Comparison of ENCODE assay signal across 16 cellular contexts in the genomic region with DNA sequence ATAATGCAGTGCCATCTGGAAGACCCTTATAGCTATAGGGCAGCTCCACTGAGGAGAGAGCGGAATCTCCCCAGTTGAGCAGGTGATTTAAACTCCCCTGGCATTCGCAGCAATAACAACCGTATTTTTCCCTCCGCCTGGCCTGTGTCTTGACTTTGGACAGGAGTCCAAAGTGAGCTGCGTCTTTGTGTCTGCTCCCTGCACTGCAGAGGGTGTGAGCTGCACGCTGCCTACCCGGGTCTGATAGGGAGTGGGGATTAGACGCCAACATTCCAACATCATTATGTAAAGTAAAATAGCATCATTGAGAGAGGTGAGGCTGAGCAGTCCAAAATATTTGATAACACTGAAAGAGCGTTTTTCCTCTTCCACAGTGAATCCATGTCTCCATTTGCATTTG.
A peak's percentile ranks its signal among the peaks of the same experiment; 100 is the strongest.
DNase-seq lines count a peak whose midpoint lies in the region; ATAC-seq and TF ChIP-seq lines count a peak whose summit lies in the region.
"Had no signal": no experiment of that assay in that cellular context is flagged by ENCODE, and none has a peak within 500 bp of the region (broad histone marks: within the 10 kb centered on the region; RNA-seq: fewer than 3 reads in every experiment).

No MANE protein-coding gene starts in this region.

- ATAC-seq in Right ventricle myocardium superior (ENCODE audit: poor library complexity) (peak; percentile 88), HG03565 (IDR thresholded peaks at IDR 0.05; ENCODE audit: unreplicated experiment) (no peak)

- no peak for TF ChIP-seq EP300 in ovary (IDR thresholded peaks at IDR 0.05)

- no peaks in the 10 kb centered on the region; the same call in none of the 2 replicates for H3K27me3 Mint-ChIP-seq in HFFc6 (ENCODE audit: insufficient read depth)

- H3K27ac Mint-ChIP-seq in HFFc6: no peak overlapping the region
- H3K27ac Mint-ChIP-seq: CD4-positive, alpha-beta memory T cell; H9 had no signal

- no peaks in the 10 kb centered on the region for H4K20me1 ChIP-seq in hepatocyte (ENCODE audit: insufficient read depth, poor library complexity, severe bottlenecking)

- H3K4me1 Mint-ChIP-seq in HFFc6 (ENCODE audit: low read depth): no peaks in the 10 kb centered on the region
- H3K4me1 Mint-ChIP-seq: CD4-positive, alpha-beta memory T cell had no signal

- no peak overlapping the region for H3K4me3 Mint-ChIP-seq in HFFc6
- H3K4me3 Mint-ChIP-seq: CD4-positive, alpha-beta memory T cell; H9 had no signal

- H3K27me3 ChIP-seq in hepatocyte (no peaks in the 10 kb centered on the region), ovary (no peaks in the 10 kb centered on the region)
- H3K27me3 ChIP-seq: BE2C had no signal

- H3K79me2 ChIP-seq in hepatocyte: no peaks in the 10 kb centered on the region

- no peak overlapping the region for H3K4me2 ChIP-seq in hepatocyte

- peaks cover 11% of the 10 kb centered on the region for H3K9me3 Mint-ChIP-seq in HFFc6
- H3K9me3 Mint-ChIP-seq: CD4-positive, alpha-beta memory T cell; H9 had no signal

- DNase-seq in Right ventricle myocardium superior (peak; percentile 71), hepatocyte (ENCODE audit: low spot score) (peak; percentile 65), ovary (peak; percentile 44 to 65 (median 55)), SK-N-DZ (ENCODE audit: low spot score) (no peak), HFFc6 (no peak)
- DNase-seq in effector CD8-positive, alpha-beta T cell (lab: John Stamatoyannopoulos, UW): no peak
- DNase-seq: BE2C; CD4-positive, alpha-beta memory T cell; DMS79 treated with DMSO at 0.1 percent for 48 hours; H9; IMR-90; NCI-H1417; NCI-H1930; NCI-H2171 treated with DMSO at 0.1 percent for 48 hours; NCI-H510A treated with DMSO at 0.1 percent for 48 hours had no signal

- H3K4me1 ChIP-seq in hepatocyte (ENCODE audit: insufficient read depth) (no peaks in the 10 kb centered on the region), ovary (ENCODE audit: insufficient read depth) (peaks cover 2% of the 10 kb centered on the region)
- H3K4me1 ChIP-seq: BE2C had no signal

- no peak overlapping the region for H2AFZ ChIP-seq in hepatocyte

- no peaks in the 10 kb centered on the region for H3K9me2 ChIP-seq in hepatocyte (replicated peaks; ENCODE audit: insufficient read depth)

- H3K27ac ChIP-seq in hepatocyte (peak overlapping the region; percentile 26), ovary (no peak overlapping the region)

- intact Hi-C loops in Right ventricle myocardium superior (cut with DNase I) (no loop called here), ovary (cut with DNase I) (no loop called here)

- WGBS in hepatocyte (ENCODE audit: low lambda C conversion rate, missing lambda C conversion rate): 29% methylated on average over 9 of the region's 9 CpGs
- WGBS in ovary, 3 donors: 13 to 23% (median 22%) methylated on average over 9 of the region's 9 CpGs

- no peaks in the 10 kb centered on the region for H3K36me3 ChIP-seq in hepatocyte (replicated peaks; ENCODE audit: insufficient read depth, low read depth)
- H3K36me3 ChIP-seq in ovary: no peaks in the 10 kb centered on the region
- H3K36me3 ChIP-seq: BE2C had no signal

- no peaks in the 10 kb centered on the region for H3K36me3 Mint-ChIP-seq in HFFc6 (ENCODE audit: low read depth)
- H3K36me3 Mint-ChIP-seq: CD4-positive, alpha-beta memory T cell had no signal

- H3K4me3 ChIP-seq in hepatocyte (no peak overlapping the region), ovary (no peak overlapping the region)

- TF ChIP-seq CTCF in hepatocyte (IDR thresholded peaks at IDR 0.05; ENCODE audit: poor library complexity) (no peak), ovary (IDR thresholded peaks at IDR 0.05) (no peak), HFFc6 (IDR thresholded peaks at IDR 0.05) (no peak)

- H3K9me3 ChIP-seq in hepatocyte (ENCODE audit: low read depth) (no peaks in the 10 kb centered on the region), ovary (no peaks in the 10 kb centered on the region)
- H3K9me3 ChIP-seq: BE2C had no signal

- no peak for TF ChIP-seq POLR2A in ovary (IDR thresholded peaks at IDR 0.05)

Comparison
In these comparisons a context has a peak if more than half of its experiments do, and no peak if none do; other contexts are left out.
1. DNase-seq: peak in Right ventricle myocardium superior (single experiment), hepatocyte (single experiment) and ovary (5 of 5); none in SK-N-DZ (single experiment), HFFc6 (single experiment) and effector CD8-positive, alpha-beta T cell (single experiment).